10 cellular contexts compared by ENCODE assay signal in genomic region chr22:17629646-17630045, GRCh38. TPM values are rescaled to one million over a fixed set of nuclear protein-coding genes. Genes with fewer than 3 reads are reported as not detected.
DNase-seq lines count a peak whose midpoint lies in the region; ATAC-seq and TF ChIP-seq lines count a peak whose summit lies in the region.
"Had no signal": no experiment of that assay in that cellular context is flagged by ENCODE, and none has a peak within 500 bp of the region (broad histone marks: within the 10 kb centered on the region; RNA-seq: fewer than 3 reads in every experiment).

No MANE protein-coding gene starts in this region.

- TF ChIP-seq CTCF in CD14-positive monocyte (IDR thresholded peaks at IDR 0.05) = no peak
- no peak for TF ChIP-seq CTCF in mammary epithelial cell (conservative IDR thresholded peaks at IDR 0.05 in 1 of 2, IDR thresholded peaks at IDR 0.05 in 1 of 2; ENCODE audit: extremely low read depth in 1 of 2, insufficient read depth in 1 of 2, low read depth in 1 of 2, low read length in 2 of 2)
- TF ChIP-seq CTCF in nephron (IDR thresholded peaks at IDR 0.05; ENCODE audit: unreplicated experiment in 3 of 3) = no peak

- CTCF ChIA-PET in mammary epithelial cell (lab: Charles Lee; ENCODE audit: low non-redundant PET) = no interaction called here

- H3K79me2 ChIP-seq in Karpas-422 (ENCODE audit: low read length) (peaks cover 52% of the 10 kb centered on the region), mammary epithelial cell (ENCODE audit: insufficient read depth, low read length) (peaks cover 36% of the 10 kb centered on the region)

- ATAC-seq in GM19328 (IDR thresholded peaks at IDR 0.05; ENCODE audit: unreplicated experiment) = no peak
- ATAC-seq in HG02885 (IDR thresholded peaks at IDR 0.05; ENCODE audit: poor library complexity, unreplicated experiment) = no peak

- in situ Hi-C loops in mammary epithelial cell (cut with MboI; ENCODE audit: low sequenced_read_pairs in 2 of 2) = loop anchor here (5.0 to 10.0 kb wide), 3 partner anchors 52 to 85 kb away; no protein-coding TSS in a partner anchor

- H3K27ac Mint-ChIP-seq in CD14-positive monocyte = peak overlapping the region; percentile 97 to 99 (median 98)
- peak overlapping the region; percentile 70 to 96 (median 71) for H3K27ac Mint-ChIP-seq in nephron

- H3K27ac ChIP-seq in Karpas-422 (ENCODE audit: low read length) (no peak overlapping the region), mammary epithelial cell (ENCODE audit: insufficient read depth, low read depth, low read length) (peak overlapping the region; percentile 97)

- H3K9me2 ChIP-seq in Karpas-422 (replicated peaks; ENCODE audit: insufficient read depth, low read length) = no peaks in the 10 kb centered on the region

- H3K27me3 ChIP-seq in Karpas-422 (ENCODE audit: low read length) (no peaks in the 10 kb centered on the region), mammary epithelial cell (ENCODE audit: insufficient read depth, low read length) (no peaks in the 10 kb centered on the region)

- peak overlapping the region; percentile 91 for H3K9ac ChIP-seq in Karpas-422 (ENCODE audit: low read length)
- H3K9ac ChIP-seq in mammary epithelial cell (ENCODE audit: insufficient read depth, low read length) = no peak overlapping the region

- H3K4me2 ChIP-seq in Karpas-422 (ENCODE audit: low read depth, low read length, poor library complexity, severe bottlenecking) (peak overlapping the region; percentile 97), mammary epithelial cell (ENCODE audit: insufficient read depth, low read depth, low read length) (peak overlapping the region; percentile 76)

- no peaks in the 10 kb centered on the region for H3K36me3 ChIP-seq in Karpas-422 (ENCODE audit: insufficient read depth, low read length)
- H3K36me3 ChIP-seq in mammary epithelial cell (ENCODE audit: insufficient read depth, low read length) = no peaks in the 10 kb centered on the region

- peaks cover 7% of the 10 kb centered on the region; the same call in 1 of the 2 replicates for H4K20me1 ChIP-seq in Karpas-422 (ENCODE audit: insufficient read depth, low read depth, low read length)
- no peaks in the 10 kb centered on the region for H4K20me1 ChIP-seq in mammary epithelial cell (ENCODE audit: insufficient read depth, low read length)

- H3K4me3 ChIP-seq in Karpas-422 (ENCODE audit: low read length) (peak overlapping the region; percentile 95), mammary epithelial cell (replicated peaks in 1 of 3; ENCODE audit: insufficient read depth in 1 of 3, low read depth in 2 of 3, low read length in 3 of 3) (peak overlapping the region in 2 of 3 experiments; percentile 93 to 97)

- H2AFZ ChIP-seq in Karpas-422 (ENCODE audit: low read length) (no peak overlapping the region), mammary epithelial cell (ENCODE audit: low read depth, low read length) (peak overlapping the region; percentile 89)

- no peak for DNase-seq in CD14-positive monocyte (ENCODE audit: low spot score)
- DNase-seq in Karpas-422 = no peak
- no peak for DNase-seq in mammary epithelial cell
- no peak for DNase-seq in HCEC 1CT
- DNase-seq in UCSD-AML1 (lab: John Stamatoyannopoulos, UW; ENCODE audit: unreplicated experiment) = no peak
- DNase-seq: effector CD8-positive, alpha-beta T cell; retina had no signal

- H3K4me1 ChIP-seq in Karpas-422 (ENCODE audit: low read length) (peaks cover 17% of the 10 kb centered on the region), mammary epithelial cell (ENCODE audit: insufficient read depth, low read length) (peaks cover 30% of the 10 kb centered on the region)

- dilution Hi-C loops in mammary epithelial cell (cut with HindIII; ENCODE audit: low sequenced_read_pairs) = loop anchor here (5.0 kb wide), 1 partner anchor 78 kb away; no protein-coding TSS in a partner anchor

- H3K27me3 Mint-ChIP-seq in CD14-positive monocyte (ENCODE audit: low read depth in 3 of 3) (no peaks in the 10 kb centered on the region), nephron (ENCODE audit: low read depth) (no peaks in the 10 kb centered on the region)

- BruUV-seq in mammary epithelial cell (replicated peaks; lab: Mats Ljungman, UMichigan) = no TSS peak

- H3K9me3 Mint-ChIP-seq in CD14-positive monocyte (no peaks in the 10 kb centered on the region), nephron (no peaks in the 10 kb centered on the region)

- H3K9me3 ChIP-seq in Karpas-422 (ENCODE audit: low read length) (no peaks in the 10 kb centered on the region), mammary epithelial cell (replicated peaks; ENCODE audit: insufficient read depth, low read length) (no peaks in the 10 kb centered on the region)

- H3K4me3 Mint-ChIP-seq in CD14-positive monocyte (peak overlapping the region in 1 of 2 donors; percentile 72), nephron (peak overlapping the region; percentile 93 to 98 (median 94))

- H3K4me1 Mint-ChIP-seq in CD14-positive monocyte (peaks cover 26% of the 10 kb centered on the region), nephron (peaks cover 32% of the 10 kb centered on the region)

- 96% methylated on average over 7 of the region's 7 CpGs for WGBS in mammary epithelial cell (ENCODE audit: low coverage, missing lambda C conversion rate)

- H3K36me3 Mint-ChIP-seq in CD14-positive monocyte (peaks cover 6 to 8% of the 10 kb centered on the region in 2 donors), nephron (ENCODE audit: low read depth) (no peaks in the 10 kb centered on the region)

- intact Hi-C loops in CD14-positive monocyte (cut with micrococcal nuclease) (loop anchor here in 1 of 2 donors (1.0 to 2.0 kb wide), 2 partner anchors 9 to 147 kb away; partner anchors contain the start of gene BCL2L13), mammary epithelial cell (cut with micrococcal nuclease) (loop anchor here (2.0 kb wide), 1 partner anchor 97 kb away; no protein-coding TSS in a partner anchor)

RNA-seq across cellular contexts. Expression of gene ATP6V1E1, which starts 1.1 kb away (rescaled TPM):
- polyA plus RNA-seq in CD14-positive monocyte = 100 to 1,000 TPM; 144 to 147 TPM
- 79.4 and 91.6 TPM in 2 replicates for total RNA-seq in Karpas-422 (2014; rRNA removed; shearing (Covaris generic); ENCODE audit: low replicate concordance)
- 100 to 1,000 TPM; 118 to 148 TPM for total RNA-seq in mammary epithelial cell
- polyA plus RNA-seq in mammary epithelial cell = 149 TPM
- 91.8 TPM for polyA minus RNA-seq in mammary epithelial cell

RNA-seq across cellular contexts. Expression of gene BCL2L13, which starts 8.9 kb away (rescaled TPM):
- polyA plus RNA-seq in CD14-positive monocyte (10 to 100 TPM; 53.0 to 67.8 TPM), mammary epithelial cell (43.9 TPM)
- total RNA-seq in Karpas-422 (2014; rRNA removed; shearing (Covaris generic); ENCODE audit: low replicate concordance) = 37.6 and 56.9 TPM in 2 replicates
- 10 to 100 TPM; 62.5 to 67.5 TPM for total RNA-seq in mammary epithelial cell
- 65.8 TPM for polyA minus RNA-seq in mammary epithelial cell
